Comparison of ENCODE assay signal across 13 cellular contexts in genomic region chr14:24437736-24438067, GRCh38. TPM values are rescaled to one million over a fixed set of nuclear protein-coding genes. Genes with fewer than 3 reads are reported as not detected.
A peak's percentile ranks its signal among the peaks of the same experiment; 100 is the strongest.
DNase-seq lines count a peak whose midpoint lies in the region; ATAC-seq, FAIRE-seq and TF ChIP-seq lines count a peak whose summit lies in the region.
"Had no signal": no experiment of that assay in that cellular context is flagged by ENCODE, and none has a peak within 500 bp of the region (broad histone marks: within the 10 kb centered on the region; RNA-seq: fewer than 3 reads in every experiment).

No MANE protein-coding gene starts in this region.

- H3K4me3 ChIP-seq in SJCRH30: no peak overlapping the region; the same call in 1 of the 2 replicates
- no peak overlapping the region for H3K4me3 ChIP-seq in endothelial cell of umbilical vein (replicated peaks in 1 of 3; ENCODE audit: insufficient read depth in 1 of 3, low read depth in 1 of 3, low read length in 3 of 3)

- TF ChIP-seq CTCF in endothelial cell of umbilical vein (IDR thresholded peaks at IDR 0.05; ENCODE audit: extremely low read depth in 1 of 2, insufficient read depth in 1 of 2, low read depth in 1 of 2, low read length in 2 of 2): no peak

- no peaks in the 10 kb centered on the region for H3K9me3 Mint-ChIP-seq in activated CD4-positive, alpha-beta T cell treated with anti-CD3 and anti-CD28 coated beads, Interleukin-2, amount 10 ng/mL, durations not matched to agents 7 days and 5 days
- no peaks in the 10 kb centered on the region for H3K9me3 Mint-ChIP-seq in stimulated activated naive CD8-positive, alpha-beta T cell treated with anti-CD3 and anti-CD28 coated beads, Interleukin-15, amount 100 ng/mL, for 72 hours

- H3K9ac ChIP-seq in endothelial cell of umbilical vein (replicated peaks; ENCODE audit: extremely low read depth, insufficient read depth, low read length): no peak overlapping the region

- POLR2A ChIA-PET in activated CD4-positive, alpha-beta T cell treated with anti-CD3 and anti-CD28 coated beads, Interleukin-2, amount 10 ng/mL, durations not matched to agents 7 days and 5 days (lab: Charles Lee): no interaction called here
- POLR2A ChIA-PET in endothelial cell of umbilical vein (lab: Charles Lee): no interaction called here

- H3K9me1 ChIP-seq in endothelial cell of umbilical vein (replicated peaks; ENCODE audit: control insufficient read depth, extremely low read depth, insufficient read depth, low read length): no peaks in the 10 kb centered on the region

- H3K4me2 ChIP-seq in endothelial cell of umbilical vein (ENCODE audit: insufficient read depth, low read length): peak overlapping the region; percentile 5

- no peak for FAIRE-seq in endothelial cell of umbilical vein (lab: Jason Lieb, UNC)

- H3K9me3 ChIP-seq in SJCRH30 (replicated peaks): no peaks in the 10 kb centered on the region
- no peaks in the 10 kb centered on the region for H3K9me3 ChIP-seq in endothelial cell of umbilical vein (replicated peaks; ENCODE audit: control insufficient read depth, insufficient read depth, low read length)

- peak overlapping the region; percentile 31 for H3K4me3 Mint-ChIP-seq in activated CD4-positive, alpha-beta T cell treated with anti-CD3 and anti-CD28 coated beads, Interleukin-2, amount 10 ng/mL, durations not matched to agents 7 days and 5 days
- no peak overlapping the region for H3K4me3 Mint-ChIP-seq in stimulated activated naive CD8-positive, alpha-beta T cell treated with anti-CD3 and anti-CD28 coated beads, Interleukin-15, amount 100 ng/mL, for 72 hours

- no peak for ATAC-seq in stimulated activated naive CD8-positive, alpha-beta T cell treated with anti-CD3 and anti-CD28 coated beads, Interleukin-15, amount 100 ng/mL, for 72 hours

- no peaks in the 10 kb centered on the region for H3K27me3 Mint-ChIP-seq in activated CD4-positive, alpha-beta T cell treated with anti-CD3 and anti-CD28 coated beads, Interleukin-2, amount 10 ng/mL, durations not matched to agents 7 days and 5 days
- H3K27me3 Mint-ChIP-seq in stimulated activated naive CD8-positive, alpha-beta T cell treated with anti-CD3 and anti-CD28 coated beads, Interleukin-15, amount 100 ng/mL, for 72 hours: no peaks in the 10 kb centered on the region

- no peaks in the 10 kb centered on the region for H3K27me3 ChIP-seq in SJCRH30
- H3K27me3 ChIP-seq in endothelial cell of umbilical vein (ENCODE audit: control insufficient read depth in 2 of 2, insufficient read depth in 2 of 2, low read length in 2 of 2): no peaks in the 10 kb centered on the region

- no peak overlapping the region for H2AFZ ChIP-seq in endothelial cell of umbilical vein (ENCODE audit: low read depth, low read length)

- peak overlapping the region; percentile 89 for H3K27ac Mint-ChIP-seq in activated CD4-positive, alpha-beta T cell treated with anti-CD3 and anti-CD28 coated beads, Interleukin-2, amount 10 ng/mL, durations not matched to agents 7 days and 5 days
- peak overlapping the region; percentile 72 to 89 for H3K27ac Mint-ChIP-seq in stimulated activated naive CD8-positive, alpha-beta T cell treated with anti-CD3 and anti-CD28 coated beads, Interleukin-15, amount 100 ng/mL, for 72 hours

- no peak for TF ChIP-seq POLR2A in endothelial cell of umbilical vein (IDR thresholded peaks at IDR 0.05; ENCODE audit: low read depth, low read length)

- dilution Hi-C loops in endothelial cell of umbilical vein (cut with MboI; ENCODE audit: extremely low pct_ligation_motif_present, low sequenced_read_pairs): no loop called here

- H3K27ac ChIP-seq in SJCRH30 (peak overlapping the region; percentile 33; the same call in 1 of the 2 replicates), endothelial cell of umbilical vein (ENCODE audit: insufficient read depth, low read depth, low read length) (peak overlapping the region; percentile 45)

- no TSS peak for BruUV-seq in endothelial cell of umbilical vein (replicated peaks; lab: Mats Ljungman, UMichigan)

- H3K4me1 Mint-ChIP-seq in activated CD4-positive, alpha-beta T cell treated with anti-CD3 and anti-CD28 coated beads, Interleukin-2, amount 10 ng/mL, durations not matched to agents 7 days and 5 days: peaks cover 70% of the 10 kb centered on the region
- peaks cover 74% of the 10 kb centered on the region for H3K4me1 Mint-ChIP-seq in stimulated activated naive CD8-positive, alpha-beta T cell treated with anti-CD3 and anti-CD28 coated beads, Interleukin-15, amount 100 ng/mL, for 72 hours

- H3K36me3 Mint-ChIP-seq in activated CD4-positive, alpha-beta T cell treated with anti-CD3 and anti-CD28 coated beads, Interleukin-2, amount 10 ng/mL, durations not matched to agents 7 days and 5 days (ENCODE audit: low read depth): peaks cover 68% of the 10 kb centered on the region

- no peaks in the 10 kb centered on the region for H4K20me1 ChIP-seq in endothelial cell of umbilical vein (replicated peaks; ENCODE audit: control insufficient read depth, extremely low read depth, insufficient read depth, low read length)

- intact Hi-C loops in endothelial cell of umbilical vein (cut with micrococcal nuclease): no loop called here

- no peak for DNase-seq in activated CD4-positive, alpha-beta T cell treated with anti-CD3 and anti-CD28 coated beads, Interleukin-2, amount 10 ng/mL, durations not matched to agents 7 days and 5 days
- no peak for DNase-seq in activated CD4-positive, alpha-beta T cell treated with anti-CD3 and anti-CD28 coated beads, Interleukin-2, amount 50 U/mL, for 48 hours
- DNase-seq in SJCRH30 (no peak), endothelial cell of umbilical vein (ENCODE audit: low read depth, low spot score) (no peak), HCEC 1CT (no peak), NCI-H345 (lab: John Stamatoyannopoulos, UW) (no peak), SKM-1 treated with dmso at 0.1 percent for 144 hours (lab: John Stamatoyannopoulos, UW; ENCODE audit: unreplicated experiment) (no peak)
- no peak for DNase-seq in stimulated activated naive CD8-positive, alpha-beta T cell treated with anti-CD3 and anti-CD28 coated beads, Interleukin-15, amount 100 ng/mL, for 72 hours
- DNase-seq: activated CD8-positive, alpha-beta memory T cell treated with anti-CD3 and anti-CD28 coated beads for 24 hours; amygdala; DMS53; foreskin melanocyte; islet precursor cell had no signal

- H3K79me2 ChIP-seq in endothelial cell of umbilical vein (ENCODE audit: control insufficient read depth, insufficient read depth, low read length): peaks cover 6% of the 10 kb centered on the region

- H3K36me3 ChIP-seq in SJCRH30: peaks cover 12% of the 10 kb centered on the region; the same call in 1 of the 2 replicates
- peaks cover 13 to 29% of the 10 kb centered on the region in 2 experiments for H3K36me3 ChIP-seq in endothelial cell of umbilical vein (ENCODE audit: control insufficient read depth in 2 of 2, extremely low read depth in 1 of 2, insufficient read depth in 2 of 2, low read length in 2 of 2)

- H3K4me1 ChIP-seq in SJCRH30 (peaks cover 12% of the 10 kb centered on the region), endothelial cell of umbilical vein (ENCODE audit: control insufficient read depth, extremely low read depth, insufficient read depth, low read length) (peaks cover 40% of the 10 kb centered on the region)

- CTCF ChIA-PET in activated CD4-positive, alpha-beta T cell treated with anti-CD3 and anti-CD28 coated beads, Interleukin-2, amount 10 ng/mL, durations not matched to agents 7 days and 5 days (lab: Charles Lee): interaction anchor here (0.6 to 3.5 kb wide), 10 partner anchors 9 to 1356 kb away, joined by 3 to 44 read pairs (median 9); partner anchors contain the start of genes CIDEB, LTB4R, LTB4R2 and TINF2
- CTCF ChIA-PET in endothelial cell of umbilical vein (lab: Charles Lee): interaction anchor here (1.3 to 10.2 kb wide), 7 partner anchors 72 to 141 kb away, joined by 3 to 811 read pairs (median 22); partner anchors contain the start of genes ADCY4, CIDEB, LTB4R and LTB4R2

RNA-seq across cellular contexts. Expression of gene SDR39U1, which starts 4.9 kb away (rescaled TPM):
- 10 to 100 TPM; 52.8 to 54.9 TPM for total RNA-seq in activated CD4-positive, alpha-beta T cell treated with anti-CD3 and anti-CD28 coated beads, Interleukin-2, amount 10 ng/mL, durations not matched to agents 7 days and 5 days
- total RNA-seq in SJCRH30 (2014; rRNA removed; shearing (Covaris generic)): 29.3 and 34.1 TPM in 2 replicates
- total RNA-seq in endothelial cell of umbilical vein: 38.6 and 40.2 TPM in 2 replicates
- polyA plus RNA-seq in endothelial cell of umbilical vein: 72.6 and 89.8 TPM in 2 replicates
- 52.3 and 53.0 TPM in 2 replicates for polyA plus RNA-seq in endothelial cell of umbilical vein (2011; cell fraction: cytosol; rRNA removed)
- polyA plus RNA-seq in endothelial cell of umbilical vein (2011; cell fraction: nucleus; rRNA removed): 192 and 200 TPM in 2 replicates
- polyA plus RNA-seq in endothelial cell of umbilical vein (2012): 25.9 and 26.8 TPM in 2 replicates
- polyA minus RNA-seq in endothelial cell of umbilical vein: 17.2 and 18.1 TPM in 2 replicates
- polyA minus RNA-seq in endothelial cell of umbilical vein (2011; cell fraction: cytosol; rRNA and poly(A)+ RNA removed): 19.7 TPM
- polyA minus RNA-seq in endothelial cell of umbilical vein (2011; cell fraction: nucleus; rRNA and poly(A)+ RNA removed): 31.2 and 39.9 TPM in 2 replicates

RNA-seq across cellular contexts. Expression of gene KHNYN, which starts 7.9 kb away (rescaled TPM):
- total RNA-seq in activated CD4-positive, alpha-beta T cell treated with anti-CD3 and anti-CD28 coated beads, Interleukin-2, amount 10 ng/mL, durations not matched to agents 7 days and 5 days: 10 to 100 TPM; 59.7 to 71.5 TPM
- 5.9 and 6.0 TPM in 2 replicates for total RNA-seq in SJCRH30 (2014; rRNA removed; shearing (Covaris generic))
- 63.3 and 66.7 TPM in 2 replicates for total RNA-seq in endothelial cell of umbilical vein
- 25.2 and 25.4 TPM in 2 replicates for polyA plus RNA-seq in endothelial cell of umbilical vein
- 19.6 and 24.3 TPM in 2 replicates for polyA plus RNA-seq in endothelial cell of umbilical vein (2011; cell fraction: cytosol; rRNA removed)
- polyA plus RNA-seq in endothelial cell of umbilical vein (2011; cell fraction: nucleus; rRNA removed): 99.3 and 103 TPM in 2 replicates
- polyA plus RNA-seq in endothelial cell of umbilical vein (2012): 39.1 and 39.8 TPM in 2 replicates
- polyA minus RNA-seq in endothelial cell of umbilical vein: 59.9 and 60.3 TPM in 2 replicates
- 7.4 TPM for polyA minus RNA-seq in endothelial cell of umbilical vein (2011; cell fraction: cytosol; rRNA and poly(A)+ RNA removed)
- 72.1 and 82.5 TPM in 2 replicates for polyA minus RNA-seq in endothelial cell of umbilical vein (2011; cell fraction: nucleus; rRNA and poly(A)+ RNA removed)

RNA-seq across cellular contexts. Expression of gene CBLN3, which starts 8.2 kb away (rescaled TPM):
- total RNA-seq in activated CD4-positive, alpha-beta T cell treated with anti-CD3 and anti-CD28 coated beads, Interleukin-2, amount 10 ng/mL, durations not matched to agents 7 days and 5 days: 1 to 10 TPM; 5.2 to 5.3 TPM
- total RNA-seq in SJCRH30 (2014; rRNA removed; shearing (Covaris generic)): 0.05 and 0.12 TPM in 2 replicates
- 5.0 and 8.6 TPM in 2 replicates for total RNA-seq in endothelial cell of umbilical vein
- 7.8 and 7.9 TPM in 2 replicates for polyA plus RNA-seq in endothelial cell of umbilical vein
- polyA plus RNA-seq in endothelial cell of umbilical vein (2011; cell fraction: cytosol; rRNA removed): 3.4 and 4.2 TPM in 2 replicates
- polyA plus RNA-seq in endothelial cell of umbilical vein (2011; cell fraction: nucleus; rRNA removed): 27.9 and 31.3 TPM in 2 replicates
- polyA plus RNA-seq in endothelial cell of umbilical vein (2012): 4.2 and 5.1 TPM in 2 replicates
- 4.4 and 6.1 TPM in 2 replicates for polyA minus RNA-seq in endothelial cell of umbilical vein
- not detected for polyA minus RNA-seq in endothelial cell of umbilical vein (2011; cell fraction: cytosol; rRNA and poly(A)+ RNA removed)
- polyA minus RNA-seq in endothelial cell of umbilical vein (2011; cell fraction: nucleus; rRNA and poly(A)+ RNA removed): 6.4 and 8.2 TPM in 2 replicates

RNA-seq across cellular contexts. Expression of gene NYNRIN, which starts 38.9 kb away (rescaled TPM):
- total RNA-seq in activated CD4-positive, alpha-beta T cell treated with anti-CD3 and anti-CD28 coated beads, Interleukin-2, amount 10 ng/mL, durations not matched to agents 7 days and 5 days: under 1 TPM; 0.23 to 0.35 TPM
- total RNA-seq in SJCRH30 (2014; rRNA removed; shearing (Covaris generic)): 11.9 and 12.1 TPM in 2 replicates
- total RNA-seq in endothelial cell of umbilical vein: 42.8 and 45.1 TPM in 2 replicates
- polyA plus RNA-seq in endothelial cell of umbilical vein: 37.2 and 38.8 TPM in 2 replicates
- 27.6 and 28.6 TPM in 2 replicates for polyA plus RNA-seq in endothelial cell of umbilical vein (2011; cell fraction: cytosol; rRNA removed)
- polyA plus RNA-seq in endothelial cell of umbilical vein (2011; cell fraction: nucleus; rRNA removed): 59.8 and 66.2 TPM in 2 replicates
- 25.5 and 35.2 TPM in 2 replicates for polyA plus RNA-seq in endothelial cell of umbilical vein (2012)
- polyA minus RNA-seq in endothelial cell of umbilical vein: 56.5 and 59.7 TPM in 2 replicates
- not detected for polyA minus RNA-seq in endothelial cell of umbilical vein (2011; cell fraction: cytosol; rRNA and poly(A)+ RNA removed)
- 27.5 and 30.6 TPM in 2 replicates for polyA minus RNA-seq in endothelial cell of umbilical vein (2011; cell fraction: nucleus; rRNA and poly(A)+ RNA removed)
